Comparison of ENCODE assay signal across 8 cellular contexts in genomic region chr10:60282771-60283353, GRCh38.
DNase-seq lines count a peak whose midpoint lies in the region; ATAC-seq and TF ChIP-seq lines count a peak whose summit lies in the region.

No MANE protein-coding gene starts in this region.

- H3K4me1 Mint-ChIP-seq in naive thymus-derived CD4-positive, alpha-beta T cell = peaks cover 0 to 41% (median 15%) of the 10 kb centered on the region in 7 donors
- no peaks in the 10 kb centered on the region for H3K4me1 Mint-ChIP-seq in CD8-positive, alpha-beta T cell (ENCODE audit: low read depth)

- no peak overlapping the region for H4K8ac ChIP-seq in mesendoderm (ENCODE audit: low read depth, low read length)

- H2BK120ac ChIP-seq in mesendoderm (ENCODE audit: low read depth, low read length) = no peak overlapping the region

- H4K20me1 ChIP-seq in mammary epithelial cell (ENCODE audit: insufficient read depth, low read length) = no peaks in the 10 kb centered on the region

- H3K27me3 ChIP-seq in mammary epithelial cell (ENCODE audit: insufficient read depth, low read length) = no peaks in the 10 kb centered on the region
- no peaks in the 10 kb centered on the region for H3K27me3 ChIP-seq in naive thymus-derived CD4-positive, alpha-beta T cell (ENCODE audit: control insufficient read depth in 2 of 2, insufficient read depth in 2 of 2, low read length in 2 of 2)
- H3K27me3 ChIP-seq in CD8-positive, alpha-beta T cell (ENCODE audit: insufficient read depth, low read length) = no peaks in the 10 kb centered on the region
- H3K27me3 ChIP-seq in mesendoderm (ENCODE audit: insufficient read depth, low read length, poor library complexity) = no peaks in the 10 kb centered on the region

- H3K4me2 ChIP-seq in mammary epithelial cell (ENCODE audit: insufficient read depth, low read depth, low read length) = peak overlapping the region; percentile 34
- no peak overlapping the region for H3K4me2 ChIP-seq in mesendoderm (ENCODE audit: low read length)

- H2AFZ ChIP-seq in mammary epithelial cell (ENCODE audit: low read depth, low read length) = no peak overlapping the region

- CTCF ChIA-PET in mammary epithelial cell (lab: Charles Lee; ENCODE audit: low non-redundant PET) = no interaction called here
- CTCF ChIA-PET in naive thymus-derived CD4-positive, alpha-beta T cell (lab: Charles Lee) = no interaction called here
- CTCF ChIA-PET in CD8-positive, alpha-beta T cell (lab: Charles Lee) = interaction anchor here (1.2 kb wide), 1 partner anchor 17 kb away, joined by 3 read pairs; no protein-coding TSS in a partner anchor

- TF ChIP-seq CTCF in mammary epithelial cell (conservative IDR thresholded peaks at IDR 0.05 in 1 of 2, IDR thresholded peaks at IDR 0.05 in 1 of 2; ENCODE audit: extremely low read depth in 1 of 2, insufficient read depth in 1 of 2, low read depth in 1 of 2, low read length in 2 of 2) = no peak
- no peak for TF ChIP-seq CTCF in CD8-positive, alpha-beta T cell (IDR thresholded peaks at IDR 0.05)

- H3K79me2 ChIP-seq in mammary epithelial cell (ENCODE audit: insufficient read depth, low read length) (no peaks in the 10 kb centered on the region), mesendoderm (ENCODE audit: control insufficient read depth, insufficient read depth, low read length) (no peaks in the 10 kb centered on the region)

- dilution Hi-C loops in mammary epithelial cell (cut with HindIII; ENCODE audit: low sequenced_read_pairs) = no loop called here

- no peak overlapping the region for H3K4me3 ChIP-seq in mammary epithelial cell (replicated peaks in 1 of 3; ENCODE audit: insufficient read depth in 1 of 3, low read depth in 2 of 3, low read length in 3 of 3)
- H3K4me3 ChIP-seq in naive thymus-derived CD4-positive, alpha-beta T cell (ENCODE audit: low read length) = no peak overlapping the region
- no peak overlapping the region for H3K4me3 ChIP-seq in CD8-positive, alpha-beta T cell (ENCODE audit: low read depth, low read length)
- no peak overlapping the region for H3K4me3 ChIP-seq in mesendoderm (ENCODE audit: low read length)

- H3K79me1 ChIP-seq in mesendoderm (ENCODE audit: low read length) = no peaks in the 10 kb centered on the region

- H3K9ac ChIP-seq in mammary epithelial cell (ENCODE audit: insufficient read depth, low read length) (no peak overlapping the region), mesendoderm (ENCODE audit: low read length) (no peak overlapping the region)

- H3K4me1 ChIP-seq in mammary epithelial cell (ENCODE audit: insufficient read depth, low read length) (peaks cover 5% of the 10 kb centered on the region), mesendoderm (ENCODE audit: control insufficient read depth, low read depth, low read length) (no peaks in the 10 kb centered on the region)
- H3K4me1 ChIP-seq in naive thymus-derived CD4-positive, alpha-beta T cell (ENCODE audit: control insufficient read depth in 2 of 2, insufficient read depth in 2 of 2, low read length in 2 of 2) = no peaks in the 10 kb centered on the region
- H3K4me1 ChIP-seq in CD8-positive, alpha-beta T cell (ENCODE audit: insufficient read depth, low read length) = no peaks in the 10 kb centered on the region

- no peaks in the 10 kb centered on the region for H3K27me3 Mint-ChIP-seq in naive thymus-derived CD4-positive, alpha-beta T cell
- H3K27me3 Mint-ChIP-seq in CD8-positive, alpha-beta T cell (ENCODE audit: low read depth) = no peaks in the 10 kb centered on the region

- POLR2A ChIA-PET in naive thymus-derived CD4-positive, alpha-beta T cell (lab: Charles Lee) = no interaction called here
- POLR2A ChIA-PET in CD8-positive, alpha-beta T cell (lab: Charles Lee) = no interaction called here

- H3K36me3 ChIP-seq in mammary epithelial cell (ENCODE audit: insufficient read depth, low read length) (no peaks in the 10 kb centered on the region), mesendoderm (ENCODE audit: control insufficient read depth, insufficient read depth, low read length) (no peaks in the 10 kb centered on the region)
- H3K36me3 ChIP-seq in naive thymus-derived CD4-positive, alpha-beta T cell (ENCODE audit: control insufficient read depth in 2 of 3, insufficient read depth in 3 of 3, low read length in 3 of 3) = peaks cover 0 to 13% (median 0%) of the 10 kb centered on the region in 3 experiments
- H3K36me3 ChIP-seq in CD8-positive, alpha-beta T cell (ENCODE audit: insufficient read depth, low read length) = no peaks in the 10 kb centered on the region

- H3K27ac ChIP-seq in mammary epithelial cell (ENCODE audit: insufficient read depth, low read depth, low read length) (no peak overlapping the region), mesendoderm (ENCODE audit: low read depth, low read length) (no peak overlapping the region)
- no peak overlapping the region for H3K27ac ChIP-seq in naive thymus-derived CD4-positive, alpha-beta T cell (ENCODE audit: low read depth, low read length)
- no peak overlapping the region for H3K27ac ChIP-seq in CD8-positive, alpha-beta T cell (ENCODE audit: low read depth, low read length)

- H3K23ac ChIP-seq in mesendoderm (ENCODE audit: low read length) = no peak overlapping the region

- no peak overlapping the region for H2BK5ac ChIP-seq in mesendoderm (ENCODE audit: low read length)

- no peak overlapping the region for H3K18ac ChIP-seq in mesendoderm (ENCODE audit: low read length)

- no TSS peak for BruUV-seq in mammary epithelial cell (replicated peaks; lab: Mats Ljungman, UMichigan)

- in situ Hi-C loops in mammary epithelial cell (cut with MboI; ENCODE audit: low sequenced_read_pairs in 2 of 2) = no loop called here

- H3K36me3 Mint-ChIP-seq in naive thymus-derived CD4-positive, alpha-beta T cell = peaks cover 0 to 36% (median 15%) of the 10 kb centered on the region in 5 donors
- H3K36me3 Mint-ChIP-seq in CD8-positive, alpha-beta T cell = peaks cover 2% of the 10 kb centered on the region

- intact Hi-C loops in mammary epithelial cell (cut with micrococcal nuclease) = no loop called here
- intact Hi-C loops in naive thymus-derived CD4-positive, alpha-beta T cell (cut with micrococcal nuclease) = no loop called here
- intact Hi-C loops in CD8-positive, alpha-beta T cell (cut with DNase I, micrococcal nuclease) = no loop called here

- H3K56ac ChIP-seq in mesendoderm (ENCODE audit: low read length) = no peak overlapping the region

- H3K4ac ChIP-seq in mesendoderm (ENCODE audit: low read depth, low read length) = no peak overlapping the region

- 87% methylated on average over 5 of the region's 5 CpGs for WGBS in mammary epithelial cell (ENCODE audit: low coverage, missing lambda C conversion rate)
- no CpG with 5 or more reads among the region's 5 CpGs for WGBS in mesendoderm (ENCODE audit: extremely low coverage, insufficient coverage, low lambda C conversion rate)

- no peak overlapping the region for H3K4me3 Mint-ChIP-seq in naive thymus-derived CD4-positive, alpha-beta T cell
- no peak overlapping the region for H3K4me3 Mint-ChIP-seq in CD8-positive, alpha-beta T cell

- peak; percentile 50 for DNase-seq in GM04503 (ENCODE audit: low read depth)
- peak; percentile 31 for DNase-seq in NCI-H146 treated with DMSO at 0.1 percent for 48 hours (lab: John Stamatoyannopoulos, UW; ENCODE audit: unreplicated experiment)
- peak; percentile 58 for DNase-seq in mammary epithelial cell
- DNase-seq in naive thymus-derived CD4-positive, alpha-beta T cell = no peak
- no peak for DNase-seq in CD8-positive, alpha-beta T cell
- DNase-seq in mesendoderm = no peak
- no peak for DNase-seq in stimulated activated CD4-positive, alpha-beta T cell treated with anti-CD3 and anti-CD28 coated beads, Interleukin-12 subunit alpha, Interleukin-12 subunit beta, amount 100 ng/mL, for 4 hours

- no peaks in the 10 kb centered on the region for H3K9me3 Mint-ChIP-seq in naive thymus-derived CD4-positive, alpha-beta T cell
- no peaks in the 10 kb centered on the region for H3K9me3 Mint-ChIP-seq in CD8-positive, alpha-beta T cell

- peak; percentile 70 for ATAC-seq in naive thymus-derived CD4-positive, alpha-beta T cell
- no peak for ATAC-seq in CD8-positive, alpha-beta T cell
- ATAC-seq in GM21619 (IDR thresholded peaks at IDR 0.05; ENCODE audit: unreplicated experiment) = no peak

- no peak overlapping the region for H4K5ac ChIP-seq in mesendoderm (ENCODE audit: low read length)

- H3K9me3 ChIP-seq in mammary epithelial cell (replicated peaks; ENCODE audit: insufficient read depth, low read length) = no peaks in the 10 kb centered on the region
- no peaks in the 10 kb centered on the region for H3K9me3 ChIP-seq in naive thymus-derived CD4-positive, alpha-beta T cell (ENCODE audit: control insufficient read depth in 2 of 3, low read length in 3 of 3)
- no peaks in the 10 kb centered on the region for H3K9me3 ChIP-seq in CD8-positive, alpha-beta T cell (ENCODE audit: low read length)

- no peak overlapping the region for H2AK5ac ChIP-seq in mesendoderm (ENCODE audit: low read length)

- peak overlapping the region in 1 of 9 donors; percentile 2 for H3K27ac Mint-ChIP-seq in naive thymus-derived CD4-positive, alpha-beta T cell
- no peak overlapping the region for H3K27ac Mint-ChIP-seq in CD8-positive, alpha-beta T cell

- no peak overlapping the region for H2BK15ac ChIP-seq in mesendoderm (replicated peaks; ENCODE audit: low read depth)

Comparison
In these comparisons a context has a peak if more than half of its experiments do, and no peak if none do; other contexts are left out.
1. DNase-seq: peak in GM04503 (single experiment), NCI-H146 treated with DMSO at 0.1 percent for 48 hours (single experiment) and mammary epithelial cell (single experiment); none in naive thymus-derived CD4-positive, alpha-beta T cell (0 of 9), CD8-positive, alpha-beta T cell (0 of 7), mesendoderm (single experiment) and stimulated activated CD4-positive, alpha-beta T cell treated with anti-CD3 and anti-CD28 coated beads, Interleukin-12 subunit alpha, Interleukin-12 subunit beta, amount 100 ng/mL, for 4 hours (single experiment).